1 cellular context compared by ENCODE assay signal in genomic region chr11:65429069-65429681, GRCh38.
TF ChIP-seq lines count a peak whose summit lies in the region.

No MANE protein-coding gene starts in this region.

TF ChIP-seq in K562, 482 proteins besides CTCF, POLR2A, EP300 and RAD21 (continued from another document):
- no peak for TF ChIP-seq RREB1 (CRISPR knock-in tag; IDR thresholded peaks at IDR 0.05)
